In genomic region chr2:217070043-217070430, GRCh38 we compare ENCODE assay signal across 25 cellular contexts.
"Had no signal": no experiment of that assay in that cellular context is flagged by ENCODE, and none has a peak within 500 bp of the region (broad histone marks: within the 10 kb centered on the region; RNA-seq: fewer than 3 reads in every experiment).

No MANE protein-coding gene starts in this region.

- H3K36me3 Mint-ChIP-seq: immature natural killer cell; naive thymus-derived CD4-positive, alpha-beta T cell; stimulated activated memory B cell treated with anti-CD40 and anti-IgM and Interleukin-4, amounts not matched to agents 10 μg/mL and 1 μg/mL and 100 μg/mL, for 72 hours had no signal

- H3K9me3 ChIP-seq: colonic mucosa, esophagus squamous epithelium, lower lobe of right lung, ovary, psoas muscle, sigmoid colon, testis, tibial artery, upper lobe of left lung had no signal

- H3K27ac ChIP-seq: colonic mucosa, esophagus squamous epithelium, lower lobe of right lung, ovary, psoas muscle, spleen, testis, tibial artery, upper lobe of left lung had no signal

- H3K27me3 Mint-ChIP-seq: central memory CD8-positive, alpha-beta T cell; stimulated activated memory B cell treated with anti-CD40 and anti-IgM and Interleukin-4, amounts not matched to agents 10 μg/mL and 1 μg/mL and 100 μg/mL, for 72 hours had no signal

- H3K4me3 Mint-ChIP-seq: central memory CD8-positive, alpha-beta T cell; immature natural killer cell; naive thymus-derived CD4-positive, alpha-beta T cell; stimulated activated memory B cell treated with anti-CD40 and anti-IgM and Interleukin-4, amounts not matched to agents 10 μg/mL and 1 μg/mL and 100 μg/mL, for 72 hours had no signal

- H3K4me1 Mint-ChIP-seq: central memory CD8-positive, alpha-beta T cell; immature natural killer cell; naive thymus-derived CD4-positive, alpha-beta T cell; stimulated activated memory B cell treated with anti-CD40 and anti-IgM and Interleukin-4, amounts not matched to agents 10 μg/mL and 1 μg/mL and 100 μg/mL, for 72 hours had no signal

- H3K36me3 ChIP-seq: colonic mucosa, esophagus squamous epithelium, lower lobe of right lung, ovary, sigmoid colon, spleen, tibial artery, upper lobe of left lung had no signal

- ATAC-seq: left ventricle myocardium superior; stimulated activated memory B cell treated with anti-CD40 and anti-IgM and Interleukin-4, amounts not matched to agents 10 μg/mL and 1 μg/mL and 100 μg/mL, for 72 hours; stimulated activated naive CD8-positive, alpha-beta T cell treated with anti-CD3 and anti-CD28 coated beads, Interleukin-15, Interleukin-2, amounts not matched to agents 100 U/mL and 50 U/mL, for 24 hours had no signal

- H3K4me3 ChIP-seq: colonic mucosa, esophagus squamous epithelium, lower lobe of right lung, ovary, psoas muscle, sigmoid colon, spleen, testis, tibial artery, upper lobe of left lung had no signal

- H3K9me3 Mint-ChIP-seq: central memory CD8-positive, alpha-beta T cell; immature natural killer cell; stimulated activated memory B cell treated with anti-CD40 and anti-IgM and Interleukin-4, amounts not matched to agents 10 μg/mL and 1 μg/mL and 100 μg/mL, for 72 hours had no signal

- H3K27ac Mint-ChIP-seq: immature natural killer cell; naive thymus-derived CD4-positive, alpha-beta T cell; stimulated activated memory B cell treated with anti-CD40 and anti-IgM and Interleukin-4, amounts not matched to agents 10 μg/mL and 1 μg/mL and 100 μg/mL, for 72 hours had no signal

- H3K27me3 ChIP-seq: colonic mucosa, ovary, sigmoid colon, testis, tibial artery, upper lobe of left lung had no signal

- H3K4me1 ChIP-seq: colonic mucosa, lower lobe of right lung had no signal

- DNase-seq: colonic mucosa; dermis blood vessel endothelial cell; effector memory CD4-positive, alpha-beta T cell; esophagus squamous epithelium; glutamatergic neuron; hypothalamus; immature natural killer cell; left ventricle myocardium superior; lower lobe of right lung; naive thymus-derived CD4-positive, alpha-beta T cell; nucleus accumbens; ovary; posterior cingulate gyrus; psoas muscle; right cardiac atrium; sigmoid colon; spleen; stimulated activated CD4-positive, alpha-beta T cell treated with anti-CD3 and anti-CD28 coated beads, Interleukin-4, amount 100 ng/mL, for 4 hours; stimulated activated naive CD8-positive, alpha-beta T cell treated with anti-CD3 and anti-CD28 coated beads, Interleukin-15, Interleukin-2, amounts not matched to agents 100 U/mL and 50 U/mL, for 24 hours; substantia nigra; testis; tibial artery had no signal
